Comparison of ENCODE assay signal across 8 cellular contexts in the genomic region with DNA sequence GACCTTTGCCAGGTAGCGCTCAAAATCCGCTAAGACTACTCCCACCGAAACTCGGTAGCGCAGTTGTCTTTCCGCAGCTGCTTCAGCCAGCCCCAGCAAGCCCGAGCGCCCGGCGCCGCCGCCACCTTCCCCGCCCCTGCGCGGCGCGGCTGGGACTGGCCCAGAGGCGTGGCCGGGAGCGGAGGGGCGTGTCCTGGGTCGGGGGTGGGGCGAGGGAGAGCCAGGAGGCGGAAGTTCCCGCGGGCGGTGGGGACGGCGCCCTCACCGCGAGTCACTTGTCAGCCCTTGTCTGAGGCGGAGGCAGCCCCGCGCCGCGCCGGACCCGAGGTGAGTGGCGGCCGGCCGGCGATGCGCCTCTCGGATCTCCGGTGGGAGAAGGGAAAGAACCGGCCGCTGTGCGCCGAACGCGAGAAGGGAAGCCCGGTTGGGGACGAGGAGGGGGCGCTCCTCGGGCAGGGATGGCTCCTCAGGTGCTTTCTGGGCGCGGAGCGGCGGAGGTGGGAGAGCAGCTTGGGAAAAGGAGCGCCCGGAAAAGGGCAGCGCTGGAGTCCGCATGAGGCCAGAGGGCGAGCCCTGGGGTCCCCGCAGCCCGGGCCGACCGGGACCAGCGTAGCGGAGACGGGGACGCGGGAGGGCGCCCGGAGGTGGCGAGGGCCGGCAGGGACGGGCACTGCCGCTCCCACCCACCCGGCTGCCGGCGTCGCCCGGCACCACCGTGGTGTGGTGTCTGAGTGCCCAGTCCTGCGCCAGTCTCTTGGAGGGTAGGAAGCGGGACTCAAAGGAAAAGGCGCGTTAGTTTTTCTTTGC. TPM values are rescaled to one million over a fixed set of nuclear protein-coding genes. Genes with fewer than 3 reads are reported as not detected.
DNase-seq lines count a peak whose midpoint lies in the region; ATAC-seq and TF ChIP-seq lines count a peak whose summit lies in the region.

A gene with protein sequence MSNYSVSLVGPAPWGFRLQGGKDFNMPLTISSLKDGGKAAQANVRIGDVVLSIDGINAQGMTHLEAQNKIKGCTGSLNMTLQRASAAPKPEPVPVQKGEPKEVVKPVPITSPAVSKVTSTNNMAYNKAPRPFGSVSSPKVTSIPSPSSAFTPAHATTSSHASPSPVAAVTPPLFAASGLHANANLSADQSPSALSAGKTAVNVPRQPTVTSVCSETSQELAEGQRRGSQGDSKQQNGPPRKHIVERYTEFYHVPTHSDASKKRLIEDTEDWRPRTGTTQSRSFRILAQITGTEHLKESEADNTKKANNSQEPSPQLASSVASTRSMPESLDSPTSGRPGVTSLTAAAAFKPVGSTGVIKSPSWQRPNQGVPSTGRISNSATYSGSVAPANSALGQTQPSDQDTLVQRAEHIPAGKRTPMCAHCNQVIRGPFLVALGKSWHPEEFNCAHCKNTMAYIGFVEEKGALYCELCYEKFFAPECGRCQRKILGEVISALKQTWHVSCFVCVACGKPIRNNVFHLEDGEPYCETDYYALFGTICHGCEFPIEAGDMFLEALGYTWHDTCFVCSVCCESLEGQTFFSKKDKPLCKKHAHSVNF (plus strand): TSS at position 274 of the 807 bp plus-strand sequence. CDS start 3,347 bp downstream, outside the sequence.

- no peak for TF ChIP-seq CTCF in AG09319 (IDR thresholded peaks at IDR 0.05; ENCODE audit: low read depth, low read length)

- DNase-seq in AG09319 (ENCODE audit: extremely low read depth, low read depth), result peak; percentile 73
- DNase-seq in NCI-H345 treated with DMSO at 0.1 percent for 48 hours (lab: John Stamatoyannopoulos, UW; ENCODE audit: unreplicated experiment), result peak; percentile 16
- DNase-seq in activated CD4-positive, alpha-beta T cell treated with anti-CD3 and anti-CD28 coated beads for 1 hour, result peak; percentile 82
- DNase-seq in cerebellum (ENCODE audit: low spot score), result peak; percentile 76
- DNase-seq in kidney glomerular epithelial cell (lab: John Stamatoyannopoulos, UW), result peak; percentile 76
- peak; percentile 76 to 82 for DNase-seq in stimulated activated CD4-positive, alpha-beta T cell treated with anti-CD3 and anti-CD28 coated beads, Interleukin-1b, Interleukin-23, amount 100 ng/mL, for 1 hour (ENCODE audit: low read depth in 2 of 2)

- ATAC-seq in GM18909 (IDR thresholded peaks at IDR 0.05; ENCODE audit: poor library complexity, unreplicated experiment) (peak; percentile 94), HG03159 (IDR thresholded peaks at IDR 0.05; ENCODE audit: unreplicated experiment) (peak; percentile 92)

RNA-seq across cellular contexts. Expression of the gene that starts here (rescaled TPM):
- total RNA-seq in cerebellum, result 86.9 TPM

Comparison
In these comparisons a context has a peak if more than half of its experiments do, and no peak if none do; other contexts are left out.
1. Peak in every context shown above with its lines: DNase-seq and ATAC-seq.
2. DNase-seq: peak in every context shown above with its lines; median percentile 82 in activated CD4-positive, alpha-beta T cell treated with anti-CD3 and anti-CD28 coated beads for 1 hour; 79 in stimulated activated CD4-positive, alpha-beta T cell treated with anti-CD3 and anti-CD28 coated beads, Interleukin-1b, Interleukin-23, amount 100 ng/mL, for 1 hour; 76 in cerebellum; 76 in kidney glomerular epithelial cell; 73 in AG09319; 16 in NCI-H345 treated with DMSO at 0.1 percent for 48 hours.